10 cellular contexts compared by ENCODE assay signal in genomic region chr15:75227124-75227523, GRCh38. TPM values are rescaled to one million over a fixed set of nuclear protein-coding genes. Genes with fewer than 3 reads are reported as not detected.
DNase-seq lines count a peak whose midpoint lies in the region; ATAC-seq and TF ChIP-seq lines count a peak whose summit lies in the region.
"Not testable (repeated sequence)": the region's sequence is repeated elsewhere in the genome, so short reads cannot be mapped to it uniquely, and the experiment has no call there.
"Had no signal": no experiment of that assay in that cellular context is flagged by ENCODE, and none has a peak within 500 bp of the region (broad histone marks: within the 10 kb centered on the region; RNA-seq: fewer than 3 reads in every experiment).

No MANE protein-coding gene starts in this region.

- not testable (repeated sequence) for H3K4me1 Mint-ChIP-seq in activated naive CD4-positive, alpha-beta T cell treated with anti-CD3 and anti-CD28 coated beads, Interleukin-2, amount 10 ng/mL, durations not matched to agents 7 days and 5 days
- peaks cover 12% of the 10 kb centered on the region for H3K4me1 Mint-ChIP-seq in neural crest cell

- peaks cover 32% of the 10 kb centered on the region for H3K27me3 Mint-ChIP-seq in activated naive CD4-positive, alpha-beta T cell treated with anti-CD3 and anti-CD28 coated beads, Interleukin-2, amount 10 ng/mL, durations not matched to agents 7 days and 5 days
- not testable (repeated sequence) for H3K27me3 Mint-ChIP-seq in neural crest cell (ENCODE audit: low read depth)

- peak; percentile 71 for ATAC-seq in Right ventricle myocardium superior (ENCODE audit: poor library complexity)
- ATAC-seq in left ventricle myocardium superior: peak; percentile 46

- not testable (repeated sequence) for H3K27me3 ChIP-seq in H7 (ENCODE audit: control insufficient read depth, insufficient read depth, low read length)

- H3K9me3 Mint-ChIP-seq in activated naive CD4-positive, alpha-beta T cell treated with anti-CD3 and anti-CD28 coated beads, Interleukin-2, amount 10 ng/mL, durations not matched to agents 7 days and 5 days; neural crest cell: not testable (repeated sequence)

- not testable (repeated sequence) for H3K36me3 ChIP-seq in H7 (replicated peaks; ENCODE audit: control insufficient read depth, insufficient read depth, low read length)

- TF ChIP-seq CTCF in neural crest cell (conservative IDR thresholded peaks at IDR 0.05): not testable (repeated sequence)

- CTCF ChIA-PET in activated naive CD4-positive, alpha-beta T cell treated with anti-CD3 and anti-CD28 coated beads, Interleukin-2, amount 10 ng/mL, durations not matched to agents 7 days and 5 days (lab: Charles Lee): not testable (repeated sequence)

- intact Hi-C loops in Right ventricle myocardium superior (cut with DNase I); left ventricle myocardium superior (cut with micrococcal nuclease): not testable (repeated sequence)

- H3K4me3 Mint-ChIP-seq in activated naive CD4-positive, alpha-beta T cell treated with anti-CD3 and anti-CD28 coated beads, Interleukin-2, amount 10 ng/mL, durations not matched to agents 7 days and 5 days; neural crest cell: not testable (repeated sequence)

- not testable (repeated sequence) for H3K4me3 ChIP-seq in H7 (ENCODE audit: insufficient read depth, low read depth, low read length)

- not testable (repeated sequence) for H3K36me3 Mint-ChIP-seq in activated naive CD4-positive, alpha-beta T cell treated with anti-CD3 and anti-CD28 coated beads, Interleukin-2, amount 10 ng/mL, durations not matched to agents 7 days and 5 days; neural crest cell (ENCODE audit: low read depth)

- peak; percentile 1 for DNase-seq in 8988T
- DNase-seq in H7: peak; percentile 16
- peak; percentile 5 for DNase-seq in activated naive CD4-positive, alpha-beta T cell treated with anti-CD3 and anti-CD28 coated beads, Interleukin-2, amount 10 ng/mL, durations not matched to agents 7 days and 5 days
- not testable (repeated sequence) for DNase-seq in Right ventricle myocardium superior; left ventricle myocardium superior; neural crest cell (ENCODE audit: low read depth, low spot score)

- H3K27ac Mint-ChIP-seq in activated naive CD4-positive, alpha-beta T cell treated with anti-CD3 and anti-CD28 coated beads, Interleukin-2, amount 10 ng/mL, durations not matched to agents 7 days and 5 days: not testable (repeated sequence)
- peak overlapping the region; percentile 35 for H3K27ac Mint-ChIP-seq in neural crest cell (ENCODE audit: unreplicated experiment)

RNA-seq across cellular contexts. Expression of gene C15orf39, which starts 25.4 kb away (rescaled TPM):
- total RNA-seq in H7 (2014; rRNA removed; shearing (Covaris generic)): 35.9 and 37.1 TPM in 2 replicates
- 15.8 TPM for total RNA-seq in Right ventricle myocardium superior
- total RNA-seq in left ventricle myocardium superior: 14.8 TPM
- 23.8 and 29.5 TPM in 2 replicates for total RNA-seq in neural crest cell

RNA-seq across cellular contexts. Expression of gene GOLGA6C, which starts 31.0 kb away (rescaled TPM):
- total RNA-seq in H7 (2014; rRNA removed; shearing (Covaris generic)): 0.07 and 0.24 TPM in 2 replicates
- total RNA-seq in Right ventricle myocardium superior: not detected
- total RNA-seq in left ventricle myocardium superior: not detected
- total RNA-seq in neural crest cell: 0.12 TPM in 1 of 2 replicates, not detected in the other
- total RNA-seq: A673; Caco-2; CD4-positive, CD25-positive, alpha-beta regulatory T cell; CD8-positive, alpha-beta T cell had no signal

RNA-seq across cellular contexts. Expression of gene GOLGA6D, which starts 55.5 kb away (rescaled TPM):
- total RNA-seq in H7 (2014; rRNA removed; shearing (Covaris generic)): 0.28 and 1.1 TPM in 2 replicates
- total RNA-seq in Right ventricle myocardium superior: not detected
- not detected for total RNA-seq in left ventricle myocardium superior
- total RNA-seq in neural crest cell: not detected in 2 replicates
- total RNA-seq: A673; Caco-2; CD4-positive, CD25-positive, alpha-beta regulatory T cell had no signal
